Comparison of ENCODE assay signal across 9 cellular contexts in the genomic region with DNA sequence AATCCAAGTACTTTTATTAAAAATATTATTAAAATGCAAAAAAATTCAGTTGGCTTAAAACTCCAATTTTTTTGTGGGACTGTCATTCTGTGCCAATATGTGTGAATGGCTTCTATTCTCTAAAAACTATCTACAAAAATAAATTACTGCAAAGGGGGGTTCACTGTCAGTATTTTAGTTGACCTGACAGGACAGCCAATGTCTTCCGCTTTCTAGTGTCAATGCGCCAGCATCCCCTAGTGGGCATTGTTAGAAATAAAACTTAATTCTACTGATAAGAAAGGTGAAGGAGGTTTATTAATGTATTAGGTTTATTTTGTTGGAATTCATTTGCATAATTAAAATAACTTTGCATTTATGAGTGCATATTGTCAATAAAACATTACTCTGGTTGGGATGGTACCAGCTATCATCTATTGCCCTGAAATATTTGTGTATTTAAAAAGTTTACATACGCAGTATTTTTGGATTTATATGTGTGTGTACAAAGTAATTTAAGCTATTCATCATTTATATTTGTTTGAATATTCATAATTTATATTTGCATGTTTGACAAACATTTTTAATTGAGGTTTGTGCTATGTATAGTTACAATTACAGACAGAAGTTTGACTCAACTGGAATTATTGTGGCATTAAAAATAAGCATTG.
DNase-seq lines count a peak whose midpoint lies in the region; ATAC-seq, FAIRE-seq and TF ChIP-seq lines count a peak whose summit lies in the region.
"Had no signal": no experiment of that assay in that cellular context is flagged by ENCODE, and none has a peak within 500 bp of the region (broad histone marks: within the 10 kb centered on the region; RNA-seq: fewer than 3 reads in every experiment).

No MANE protein-coding gene starts in this region.

- 47 to 64% (median 61%) methylated on average over 3 of the region's 3 CpGs for WGBS in adrenal gland, 4 donors

- FAIRE-seq in GM19239 (lab: Jason Lieb, UNC) (no peak), urothelium cell line (lab: Jason Lieb, UNC) (no peak)

- TF ChIP-seq CTCF in BJ (IDR thresholded peaks at IDR 0.05; ENCODE audit: insufficient read depth, low read depth, low read length) (peak; percentile 84), adrenal gland (IDR thresholded peaks at IDR 0.05) (peak; percentile 48 to 74 (median 63))

- DNase-seq in BJ (ENCODE audit: low read depth) (no peak), GM19239 (ENCODE audit: insufficient read length, low spot score) (peak; percentile 1), NCI-H2171 treated with DMSO at 0.1 percent for 48 hours (lab: John Stamatoyannopoulos, UW) (peak; percentile 63), adrenal gland (peak in 3 of 7 donors; percentile 8 to 26 (median 23)), left lobe of liver (ENCODE audit: low spot score) (no peak), urothelium cell line (ENCODE audit: low spot score) (peak; percentile 33)
- no peak for DNase-seq in activated CD4-positive, CD25-positive, alpha-beta regulatory T cell treated with anti-CD3 and anti-CD28 coated beads, Interleukin-2, amount 50 U/mL, for 72 hours

- H3K9me3 ChIP-seq in adrenal gland (replicated peaks in 1 of 3) = no peaks in the 10 kb centered on the region

- intact Hi-C loops in adrenal gland (cut with DNase I) = no loop called here

- POLR2A ChIA-PET in BJ (lab: Charles Lee) = no interaction called here

- H3K27ac ChIP-seq in adrenal gland = no peak overlapping the region
- H3K27ac ChIP-seq: epithelial cell of prostate had no signal

- H3K36me3 ChIP-seq in BJ (ENCODE audit: control insufficient read depth, insufficient read depth, low read length) = no peaks in the 10 kb centered on the region
- H3K36me3 ChIP-seq in adrenal gland (replicated peaks in 1 of 2) = no peaks in the 10 kb centered on the region

- TF ChIP-seq POLR2A in adrenal gland (IDR thresholded peaks at IDR 0.05) = no peak

- H3K27me3 ChIP-seq in BJ (ENCODE audit: control insufficient read depth, insufficient read depth, low read length) (no peaks in the 10 kb centered on the region), adrenal gland (no peaks in the 10 kb centered on the region)

- H3K4me3 ChIP-seq in BJ (ENCODE audit: low read depth, low read length) (no peak overlapping the region), adrenal gland (no peak overlapping the region)

- CTCF ChIA-PET in BJ (lab: Yijun Ruan, JAX) = no interaction called here

- no peaks in the 10 kb centered on the region for H3K4me1 ChIP-seq in adrenal gland (replicated peaks in 1 of 2)

- peak; percentile 79 for ATAC-seq in left lobe of liver
- ATAC-seq in HG03521 (IDR thresholded peaks at IDR 0.05; ENCODE audit: unreplicated experiment) = no peak

Comparison
In these comparisons a context has a peak if more than half of its experiments do, and no peak if none do; other contexts are left out.
1. DNase-seq: peak in GM19239 (single experiment), NCI-H2171 treated with DMSO at 0.1 percent for 48 hours (single experiment) and urothelium cell line (single experiment); none in BJ (single experiment), left lobe of liver (single experiment) and activated CD4-positive, CD25-positive, alpha-beta regulatory T cell treated with anti-CD3 and anti-CD28 coated beads, Interleukin-2, amount 50 U/mL, for 72 hours (single experiment).